ENCODE assay signal across 27 cellular contexts in genomic region chr9:96044401-96044800, GRCh38.
"Had no signal": no experiment of that assay in that cellular context is flagged by ENCODE, and none has a peak within 500 bp of the region (broad histone marks: within the 10 kb centered on the region; RNA-seq: fewer than 3 reads in every experiment).

No MANE protein-coding gene starts in this region.

- H3K27me3 ChIP-seq: ascending aorta, breast epithelium, SJCRH30 had no signal

- H3K4me3 ChIP-seq: ascending aorta, breast epithelium, SJCRH30, SK-N-MC had no signal

- H3K9me3 ChIP-seq: ascending aorta, breast epithelium, SJCRH30 had no signal

- H3K4me1 ChIP-seq: breast epithelium had no signal

- H3K36me3 ChIP-seq: ascending aorta, breast epithelium, SJCRH30, WERI-Rb-1 had no signal

- H3K27ac ChIP-seq: ascending aorta, breast epithelium, KMS-11, SJCRH30, SK-N-MC, WERI-Rb-1 had no signal

- DNase-seq: activated CD4-positive, alpha-beta memory T cell treated with anti-CD3 and anti-CD28 coated beads, Interleukin-2, amount 10 ng/mL, durations not matched to agents 7 days and 5 days; activated CD4-positive, alpha-beta T cell treated with anti-CD3 and anti-CD28 coated beads for 1 hour; activated CD4-positive, alpha-beta T cell treated with anti-CD3 and anti-CD28 coated beads for 48 hours; activated CD4-positive, CD25-positive, alpha-beta regulatory T cell; activated gamma-delta T cell; activated naive CD4-positive, alpha-beta T cell treated with Interleukin-2 at 50 U/mL for 16 hours; activated naive CD8-positive, alpha-beta T cell treated with anti-CD3 and anti-CD28 coated beads, Interleukin-2, amount 10 ng/mL, durations not matched to agents 7 days and 5 days; activated T-cell treated with anti-CD3 and anti-CD28 coated beads, Interleukin-2, amount 50 U/mL, for 24 hours; amygdala; MM.1S; MV-4-11; NCI-H1092; NCI-H1436 treated with DMSO at 0.1 percent for 48 hours; NCI-H187; NCI-H2029 treated with DMSO at 0.1 percent for 48 hours; NCI-H2107; NCI-H2171; NCI-H510A; NCI-H69; SHP77; SJCRH30; T1000; WERI-Rb-1 had no signal
